1 cellular context compared by ENCODE assay signal in the genomic region with DNA sequence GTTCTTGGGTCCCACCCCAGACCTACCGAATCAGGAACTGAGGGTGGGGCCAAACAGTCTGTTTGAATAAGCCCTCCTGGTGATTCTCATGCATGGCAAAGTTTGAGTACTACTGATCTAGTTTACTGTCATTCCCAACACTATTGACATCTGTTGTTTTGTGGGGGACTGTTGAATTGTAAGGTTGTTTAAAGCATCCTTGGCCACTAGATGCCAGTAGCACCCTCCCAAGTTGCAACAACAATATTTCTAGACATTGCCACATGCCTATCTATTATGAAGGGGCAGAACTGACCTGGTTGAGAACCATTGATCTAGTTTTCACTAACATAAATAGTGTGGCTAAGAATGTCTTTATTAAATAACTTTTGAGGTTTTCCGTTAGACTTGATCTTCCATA.
TF ChIP-seq lines count a peak whose summit lies in the region.

No MANE protein-coding gene starts in this region.

TF ChIP-seq in H1, 55 proteins besides CTCF, POLR2A, EP300 and RAD21:
- TF ChIP-seq, protein P1, sequence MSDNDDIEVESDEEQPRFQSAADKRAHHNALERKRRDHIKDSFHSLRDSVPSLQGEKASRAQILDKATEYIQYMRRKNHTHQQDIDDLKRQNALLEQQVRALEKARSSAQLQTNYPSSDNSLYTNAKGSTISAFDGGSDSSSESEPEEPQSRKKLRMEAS (IDR thresholded peaks at IDR 0.05), result no peak
- no peak for TF ChIP-seq SIX5 (IDR thresholded peaks at IDR 0.05; ENCODE audit: low read depth, low read length)
- no peak for TF ChIP-seq HDAC2 (IDR thresholded peaks at IDR 0.05; ENCODE audit: borderline replicate concordance in 1 of 2, low read depth in 2 of 2, low read length in 2 of 2)
- TF ChIP-seq, protein P2, sequence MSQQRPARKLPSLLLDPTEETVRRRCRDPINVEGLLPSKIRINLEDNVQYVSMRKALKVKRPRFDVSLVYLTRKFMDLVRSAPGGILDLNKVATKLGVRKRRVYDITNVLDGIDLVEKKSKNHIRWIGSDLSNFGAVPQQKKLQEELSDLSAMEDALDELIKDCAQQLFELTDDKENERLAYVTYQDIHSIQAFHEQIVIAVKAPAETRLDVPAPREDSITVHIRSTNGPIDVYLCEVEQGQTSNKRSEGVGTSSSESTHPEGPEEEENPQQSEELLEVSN (IDR thresholded peaks at IDR 0.05), result no peak
- TF ChIP-seq, protein P3, sequence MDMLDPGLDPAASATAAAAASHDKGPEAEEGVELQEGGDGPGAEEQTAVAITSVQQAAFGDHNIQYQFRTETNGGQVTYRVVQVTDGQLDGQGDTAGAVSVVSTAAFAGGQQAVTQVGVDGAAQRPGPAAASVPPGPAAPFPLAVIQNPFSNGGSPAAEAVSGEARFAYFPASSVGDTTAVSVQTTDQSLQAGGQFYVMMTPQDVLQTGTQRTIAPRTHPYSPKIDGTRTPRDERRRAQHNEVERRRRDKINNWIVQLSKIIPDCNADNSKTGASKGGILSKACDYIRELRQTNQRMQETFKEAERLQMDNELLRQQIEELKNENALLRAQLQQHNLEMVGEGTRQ (IDR thresholded peaks at IDR 0.05; ENCODE audit: low read length), result no peak
- TF ChIP-seq KDM4A (IDR thresholded peaks at IDR 0.05; ENCODE audit: low read depth, low read length, severe bottlenecking), result no peak
- no peak for TF ChIP-seq TEAD4 (IDR thresholded peaks at IDR 0.05; ENCODE audit: low read depth, low read length)
- no peak for TF ChIP-seq JUND (IDR thresholded peaks at IDR 0.05; ENCODE audit: low read length)
- TF ChIP-seq BACH1 (IDR thresholded peaks at IDR 0.05; ENCODE audit: low read length), result no peak
- no peak for TF ChIP-seq ZNF274 (IDR thresholded peaks at IDR 0.05; ENCODE audit: borderline replicate concordance, extremely low read depth, low read length)
- no peak for TF ChIP-seq JUN (IDR thresholded peaks at IDR 0.05; ENCODE audit: low read depth, low read length)
- TF ChIP-seq CTBP2 (IDR thresholded peaks at IDR 0.05; ENCODE audit: borderline replicate concordance, insufficient read depth, insufficient read length, low read length), result no peak
- TF ChIP-seq, protein P4, sequence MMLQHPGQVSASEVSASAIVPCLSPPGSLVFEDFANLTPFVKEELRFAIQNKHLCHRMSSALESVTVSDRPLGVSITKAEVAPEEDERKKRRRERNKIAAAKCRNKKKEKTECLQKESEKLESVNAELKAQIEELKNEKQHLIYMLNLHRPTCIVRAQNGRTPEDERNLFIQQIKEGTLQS (IDR thresholded peaks at IDR 0.05; ENCODE audit: insufficient read depth, low read depth, low read length), result no peak
- TF ChIP-seq GABPA (IDR thresholded peaks at IDR 0.05; ENCODE audit: borderline replicate concordance, insufficient read depth, low read length), result no peak
- TF ChIP-seq TAF1 (IDR thresholded peaks at IDR 0.05; ENCODE audit: low read depth, low read length), result no peak
- TF ChIP-seq CBX5 (IDR thresholded peaks at IDR 0.05; ENCODE audit: low read depth, low read length), result no peak
